ENCODE assay signal across 21 cellular contexts in genomic region chr22:48531721-48532435, GRCh38.
A peak's percentile ranks its signal among the peaks of the same experiment; 100 is the strongest.
DNase-seq lines count a peak whose midpoint lies in the region; FAIRE-seq and TF ChIP-seq lines count a peak whose summit lies in the region.
"Had no signal": no experiment of that assay in that cellular context is flagged by ENCODE, and none has a peak within 500 bp of the region (broad histone marks: within the 10 kb centered on the region; RNA-seq: fewer than 3 reads in every experiment).

No MANE protein-coding gene starts in this region.

- peak in 30 of 42 donors; percentile 19 to 80 (median 46) for DNase-seq in head of caudate nucleus
- DNase-seq in substantia nigra (lab: John Stamatoyannopoulos, UW) = peak in 16 of 49 donors; percentile 10 to 53 (median 22)
- DNase-seq in NCI-H1092 treated with DMSO at 0.1 percent for 48 hours (lab: John Stamatoyannopoulos, UW) = no peak
- no peak for DNase-seq in RCC 7860 (ENCODE audit: low spot score)
- no peak for DNase-seq in inferior parietal cortex (ENCODE audit: extremely low spot score)
- DNase-seq: Calu3; CD8-positive, alpha-beta T cell; EL; GF-D8; MG63; NCI-H1417 treated with DMSO at 0.1 percent for 48 hours; NCI-H187 treated with DMSO at 0.1 percent for 48 hours; NCI-H2107; NCI-H446 treated with DMSO at 0.1 percent for 48 hours; NCI-H526 treated with DMSO at 0.1 percent for 48 hours; PC-9; T-helper 1 cell had no signal

- no peak overlapping the region for H3K9ac ChIP-seq in BLaER1

- peaks cover 28% of the 10 kb centered on the region for H4K20me1 ChIP-seq in BLaER1

- no peaks in the 10 kb centered on the region for H3K9me3 ChIP-seq in BLaER1
- H3K9me3 ChIP-seq in HEK293 (ENCODE audit: control insufficient read depth, insufficient read depth, low read depth, low read length) = no peaks in the 10 kb centered on the region
- H3K9me3 ChIP-seq: MG63 had no signal

- POLR2A ChIA-PET in HEK293 (lab: Yijun Ruan, JAX) = no interaction called here

- H3K36me3 ChIP-seq in BLaER1 (no peaks in the 10 kb centered on the region), HEK293 (ENCODE audit: control insufficient read depth in 2 of 2, insufficient read depth in 1 of 2, low read length in 2 of 2) (no peaks in the 10 kb centered on the region)
- H3K36me3 ChIP-seq: MG63 had no signal

- H3K4me2 ChIP-seq in BLaER1 = peak overlapping the region; percentile 84
- H3K4me2 ChIP-seq: PC-9 had no signal

- H3K27ac ChIP-seq in BLaER1 = no peak overlapping the region
- no peak overlapping the region for H3K27ac ChIP-seq in HEK293 (ENCODE audit: extremely low read depth, low read depth, low read length)
- H3K27ac ChIP-seq in substantia nigra (ENCODE audit: low read depth, low read length, poor library complexity, severe bottlenecking) = peak overlapping the region; percentile 19
- H3K27ac ChIP-seq: PC-9 had no signal

- no peak for FAIRE-seq in RCC 7860 (lab: Jason Lieb, UNC)
- FAIRE-seq: H1, K562 had no signal

- no peak for TF ChIP-seq CTCF in HEK293 (tag by site-specific recombination; IDR thresholded peaks at IDR 0.05)

- CTCF ChIA-PET in HEK293 (lab: Yijun Ruan, JAX) = no interaction called here

- H3K4me1 ChIP-seq in BLaER1 (peaks cover 32% of the 10 kb centered on the region), HEK293 (ENCODE audit: control insufficient read depth, insufficient read depth, low read length) (no peaks in the 10 kb centered on the region)

- H3K27me3 ChIP-seq in BLaER1 = no peaks in the 10 kb centered on the region

- peak overlapping the region; percentile 12; the same call in 1 of the 2 replicates for H3K4me3 ChIP-seq in BLaER1
- no peak overlapping the region for H3K4me3 ChIP-seq in HEK293 (ENCODE audit: low read depth, low read length)
- H3K4me3 ChIP-seq: K562, MG63, PC-9 had no signal

- intact Hi-C loops in head of caudate nucleus (cut with DNase I) = no loop called here

TF ChIP-seq in HEK293, 187 proteins besides CTCF, POLR2A, EP300 and RAD21:
- TF ChIP-seq ZIC2 (tag by site-specific recombination; IDR thresholded peaks at IDR 0.05) = no peak
- no peak for TF ChIP-seq ZNF394 (tag by site-specific recombination; IDR thresholded peaks at IDR 0.05; ENCODE audit: borderline replicate concordance)
- peak; percentile 50; the same call in 1 of the 2 replicates for TF ChIP-seq ZNF341 (tag by site-specific recombination; IDR thresholded peaks at IDR 0.05; ENCODE audit: low read depth)

Comparison
In these comparisons a context has a peak if more than half of its experiments do, and no peak if none do; other contexts are left out.
1. DNase-seq: peak in head of caudate nucleus (30 of 42); none in NCI-H1092 treated with DMSO at 0.1 percent for 48 hours (single experiment), RCC 7860 (single experiment) and inferior parietal cortex (single experiment).